ENCODE assay signal across 9 cellular contexts in the genomic region with DNA sequence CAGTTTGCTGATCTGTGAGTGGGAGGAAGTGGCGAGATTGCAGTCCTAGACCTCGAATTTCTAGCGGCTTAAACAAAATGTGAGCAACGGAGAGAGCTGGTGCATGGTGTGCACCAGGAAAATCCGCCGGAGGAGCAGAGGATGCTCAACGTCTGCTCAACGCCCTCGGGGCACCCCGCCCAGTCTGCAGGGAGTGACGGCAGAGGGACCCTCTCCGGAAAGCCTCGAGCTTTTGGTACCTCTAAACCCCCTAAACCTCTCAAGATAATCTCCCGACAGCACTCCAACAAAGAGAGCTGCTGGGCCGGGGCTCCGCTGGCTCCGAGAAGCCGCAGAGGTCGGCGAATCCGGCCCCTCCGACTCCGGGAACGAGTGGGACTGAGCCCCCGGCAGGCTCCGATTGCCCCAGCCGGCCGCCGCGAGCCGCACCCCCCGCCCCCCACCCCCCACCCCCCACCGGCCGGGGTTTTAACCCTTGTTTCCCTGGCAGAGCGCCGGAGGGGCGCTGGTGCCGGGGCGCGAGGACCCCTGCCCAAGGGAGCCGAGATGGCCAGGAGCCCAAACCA. TPM values are rescaled to one million over a fixed set of nuclear protein-coding genes. Genes with fewer than 3 reads are reported as not detected.
DNase-seq lines count a peak whose midpoint lies in the region; ATAC-seq and FAIRE-seq lines count a peak whose summit lies in the region.
"Had no signal": no experiment of that assay in that cellular context is flagged by ENCODE, and none has a peak within 500 bp of the region (broad histone marks: within the 10 kb centered on the region; RNA-seq: fewer than 3 reads in every experiment).

No MANE protein-coding gene starts in this region.

- no peaks in the 10 kb centered on the region for H3K36me3 Mint-ChIP-seq in activated T-helper 17 cell treated with anti-CD3 and anti-CD28 coated beads, Interleukin-2, amount 50 U/mL, for 72 hours (ENCODE audit: low read depth)
- H3K36me3 Mint-ChIP-seq in memory B cell, result peaks cover 3% of the 10 kb centered on the region

- peak; percentile 50 for FAIRE-seq in urothelium cell line (lab: Jason Lieb, UNC)

- DNase-seq in stimulated activated CD4-positive, alpha-beta T cell treated with anti-CD3 and anti-CD28 coated beads, Interleukin-12 subunit alpha, Interleukin-12 subunit beta, amount 100 ng/mL, for 4 hours, result peak; percentile 10
- no peak for DNase-seq in stimulated activated CD4-positive, alpha-beta T cell treated with anti-CD3 and anti-CD28 coated beads, Interleukin-4, amount 100 ng/mL, for 4 hours
- DNase-seq in memory B cell (ENCODE audit: low spot score in 2 of 2) (peak; percentile 9 to 16), urothelium cell line (ENCODE audit: low spot score) (no peak)

- H3K9me3 Mint-ChIP-seq in activated T-helper 17 cell treated with anti-CD3 and anti-CD28 coated beads, Interleukin-2, amount 50 U/mL, for 72 hours, result no peaks in the 10 kb centered on the region
- H3K9me3 Mint-ChIP-seq in memory B cell, result no peaks in the 10 kb centered on the region

- no peak overlapping the region for H3K27ac Mint-ChIP-seq in activated T-helper 17 cell treated with anti-CD3 and anti-CD28 coated beads, Interleukin-2, amount 50 U/mL, for 72 hours
- H3K27ac Mint-ChIP-seq in memory B cell, result no peak overlapping the region

- peaks cover 6% of the 10 kb centered on the region for H3K4me1 Mint-ChIP-seq in activated T-helper 17 cell treated with anti-CD3 and anti-CD28 coated beads, Interleukin-2, amount 50 U/mL, for 72 hours
- H3K4me1 Mint-ChIP-seq in memory B cell, result peaks cover 11% of the 10 kb centered on the region

- peak overlapping the region; percentile 68 for H3K4me3 Mint-ChIP-seq in activated T-helper 17 cell treated with anti-CD3 and anti-CD28 coated beads, Interleukin-2, amount 50 U/mL, for 72 hours
- H3K4me3 Mint-ChIP-seq in memory B cell, result peak overlapping the region; percentile 71

- no peak for ATAC-seq in activated T-helper 17 cell treated with anti-CD3 and anti-CD28 coated beads, Interleukin-2, amount 50 U/mL, for 72 hours (replicated peaks)
- ATAC-seq in memory B cell (ENCODE audit: low read depth) (peak; percentile 24), GM18867 (IDR thresholded peaks at IDR 0.05; ENCODE audit: unreplicated experiment) (no peak), GM18868 (IDR thresholded peaks at IDR 0.05; ENCODE audit: unreplicated experiment) (no peak), HG03565 (IDR thresholded peaks at IDR 0.05; ENCODE audit: unreplicated experiment) (no peak)

- H3K27me3 Mint-ChIP-seq in activated T-helper 17 cell treated with anti-CD3 and anti-CD28 coated beads, Interleukin-2, amount 50 U/mL, for 72 hours, result peaks cover 46% of the 10 kb centered on the region
- peaks cover 37% of the 10 kb centered on the region for H3K27me3 Mint-ChIP-seq in memory B cell

RNA-seq across cellular contexts. Expression of a gene that starts 1.7 kb away (rescaled TPM):
- total RNA-seq in activated T-helper 17 cell treated with anti-CD3 and anti-CD28 coated beads, Interleukin-2, amount 50 U/mL, for 72 hours, result not detected
- total RNA-seq: LHCN-M2 had no signal

RNA-seq across cellular contexts. Expression of a gene that starts 41.5 kb away (rescaled TPM):
- total RNA-seq in activated T-helper 17 cell treated with anti-CD3 and anti-CD28 coated beads, Interleukin-2, amount 50 U/mL, for 72 hours, result 10 to 100 TPM; 14.6 to 34.4 TPM

Comparison
In these comparisons a context has a peak if more than half of its experiments do, and no peak if none do; other contexts are left out.
1. DNase-seq: peak in stimulated activated CD4-positive, alpha-beta T cell treated with anti-CD3 and anti-CD28 coated beads, Interleukin-12 subunit alpha, Interleukin-12 subunit beta, amount 100 ng/mL, for 4 hours (single experiment) and memory B cell (2 of 2); none in stimulated activated CD4-positive, alpha-beta T cell treated with anti-CD3 and anti-CD28 coated beads, Interleukin-4, amount 100 ng/mL, for 4 hours (0 of 2) and urothelium cell line (single experiment).